25 cellular contexts compared by ENCODE assay signal in the genomic region with DNA sequence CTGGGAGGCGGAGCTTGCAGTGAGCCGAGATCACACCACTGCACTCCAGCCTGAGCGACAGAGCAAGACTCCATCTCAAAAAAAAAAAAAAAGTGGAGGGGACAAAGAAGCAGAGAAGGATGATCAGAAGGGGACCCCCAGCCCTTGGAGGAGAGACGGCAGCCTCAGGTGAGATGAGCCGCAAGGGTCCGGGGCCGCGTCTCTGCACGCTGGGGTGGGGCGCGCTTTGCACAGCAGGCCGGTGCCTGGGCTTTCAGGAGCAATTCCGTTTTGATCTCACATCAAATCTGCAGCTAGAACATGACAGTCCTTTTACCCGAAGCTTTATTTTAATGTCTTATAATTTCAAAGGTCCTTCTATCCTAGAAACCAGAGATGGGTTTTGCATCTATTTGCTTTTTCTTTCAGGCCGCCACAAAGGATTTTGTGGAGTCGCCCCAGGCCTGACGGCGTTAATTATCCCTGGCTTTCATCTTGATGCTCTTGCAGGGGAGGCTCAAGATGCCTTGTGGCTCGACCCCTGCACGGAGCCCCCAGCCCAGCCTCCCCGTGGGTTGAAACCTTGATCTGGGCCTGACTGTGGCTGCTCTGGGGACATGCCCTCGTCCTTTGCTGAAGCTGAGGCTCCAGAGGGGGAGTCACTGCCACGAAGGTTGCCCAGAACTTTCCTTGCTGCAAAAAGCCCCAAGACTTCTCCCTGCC. TPM values are rescaled to one million over a fixed set of nuclear protein-coding genes. Genes with fewer than 3 reads are reported as not detected.
DNase-seq lines count a peak whose midpoint lies in the region; ATAC-seq, FAIRE-seq and TF ChIP-seq lines count a peak whose summit lies in the region.
"Had no signal": no experiment of that assay in that cellular context is flagged by ENCODE, and none has a peak within 500 bp of the region (broad histone marks: within the 10 kb centered on the region; RNA-seq: fewer than 3 reads in every experiment).

No MANE protein-coding gene starts in this region.

- 0 out of 2 replicates have a peak, but pooled peaks cover 13% of the 10 kb centered on the region for H3F3A ChIP-seq in DOHH2 (ENCODE audit: control insufficient read depth, insufficient read depth)

- H3K9me2 ChIP-seq in DOHH2 (replicated peaks; ENCODE audit: control insufficient read depth, low read length) = no peaks in the 10 kb centered on the region

- H3K4me3 ChIP-seq in BLaER1 = peak overlapping the region; percentile 50
- peak overlapping the region; percentile 18; the same call in 1 of the 2 replicates for H3K4me3 ChIP-seq in DOHH2 (ENCODE audit: low read length)
- H3K4me3 ChIP-seq in astrocyte (ENCODE audit: insufficient read depth, low read depth, low read length) = no peak overlapping the region
- no peak overlapping the region for H3K4me3 ChIP-seq in mucosa of descending colon
- no peak overlapping the region for H3K4me3 ChIP-seq in CD8-positive, alpha-beta T cell (ENCODE audit: low read depth, low read length)
- H3K4me3 ChIP-seq: ascending aorta, esophagus muscularis mucosa, lung had no signal

- peak overlapping the region; percentile 16 for H3K27ac Mint-ChIP-seq in astrocyte (ENCODE audit: unreplicated experiment)
- H3K27ac Mint-ChIP-seq in CD8-positive, alpha-beta T cell = no peak overlapping the region
- H3K27ac Mint-ChIP-seq: activated CD8-positive, alpha-beta T cell treated with anti-CD3 and anti-CD28 coated beads, Interleukin-2, amount 10 ng/mL, durations not matched to agents 7 days and 5 days; activated naive CD4-positive, alpha-beta T cell treated with anti-CD3 and anti-CD28 coated beads, Interleukin-2, amount 10 ng/mL, durations not matched to agents 7 days and 5 days had no signal

- H3K27me3 ChIP-seq in BLaER1 (no peaks in the 10 kb centered on the region), DOHH2 (ENCODE audit: control insufficient read depth, low read length) (no peaks in the 10 kb centered on the region), astrocyte (ENCODE audit: insufficient read depth, low read length) (no peaks in the 10 kb centered on the region)
- H3K27me3 ChIP-seq in CD8-positive, alpha-beta T cell (ENCODE audit: insufficient read depth, low read length) = no peaks in the 10 kb centered on the region
- H3K27me3 ChIP-seq: ascending aorta, esophagus muscularis mucosa had no signal

- CTCF ChIA-PET in CD8-positive, alpha-beta T cell (lab: Charles Lee) = interaction anchor here (0.7 kb wide), 1 partner anchor 46 kb away, joined by 4 read pairs; no protein-coding TSS in a partner anchor

- peaks cover 85% of the 10 kb centered on the region for H3K4me1 ChIP-seq in BLaER1
- peaks cover 40% of the 10 kb centered on the region for H3K4me1 ChIP-seq in DOHH2 (ENCODE audit: control insufficient read depth, low read length)
- peaks cover 8% of the 10 kb centered on the region for H3K4me1 ChIP-seq in astrocyte (ENCODE audit: insufficient read depth, low read length)
- H3K4me1 ChIP-seq in mucosa of descending colon (ENCODE audit: low read depth) = no peaks in the 10 kb centered on the region
- no peaks in the 10 kb centered on the region for H3K4me1 ChIP-seq in CD8-positive, alpha-beta T cell (ENCODE audit: insufficient read depth, low read length)
- H3K4me1 ChIP-seq: ascending aorta, esophagus muscularis mucosa had no signal

- H3K79me2 ChIP-seq in DOHH2 (ENCODE audit: control insufficient read depth, low read length) (peaks cover 3% of the 10 kb centered on the region), astrocyte (ENCODE audit: insufficient read depth, low read length) (no peaks in the 10 kb centered on the region)

- H3K9me3 ChIP-seq in BLaER1 (no peaks in the 10 kb centered on the region), DOHH2 (ENCODE audit: control insufficient read depth, insufficient read depth, low read length) (no peaks in the 10 kb centered on the region), astrocyte (ENCODE audit: insufficient read depth, low read depth, low read length) (no peaks in the 10 kb centered on the region), mucosa of descending colon (no peaks in the 10 kb centered on the region)
- H3K9me3 ChIP-seq in CD8-positive, alpha-beta T cell (ENCODE audit: low read length) = no peaks in the 10 kb centered on the region
- H3K9me3 ChIP-seq: ascending aorta, esophagus muscularis mucosa had no signal

- no peaks in the 10 kb centered on the region for H3K27me3 Mint-ChIP-seq in astrocyte (ENCODE audit: low read depth, unreplicated experiment)
- no peaks in the 10 kb centered on the region for H3K27me3 Mint-ChIP-seq in CD8-positive, alpha-beta T cell (ENCODE audit: low read depth)
- H3K27me3 Mint-ChIP-seq: activated naive CD4-positive, alpha-beta T cell treated with anti-CD3 and anti-CD28 coated beads, Interleukin-2, amount 10 ng/mL, durations not matched to agents 7 days and 5 days; activated T-cell treated with anti-CD3 and anti-CD28 coated beads, Interleukin-2, amount 50 U/mL, for 24 hours had no signal

- no peak for FAIRE-seq in astrocyte (lab: Jason Lieb, UNC)
- FAIRE-seq: frontal cortex had no signal

- H4K20me1 ChIP-seq in BLaER1 (peaks cover 28% of the 10 kb centered on the region), DOHH2 (ENCODE audit: control insufficient read depth, insufficient read depth, low read depth, low read length) (no peaks in the 10 kb centered on the region; the same call in 1 of the 2 replicates), astrocyte (ENCODE audit: insufficient read depth, low read length) (peaks cover 10% of the 10 kb centered on the region)

- no peaks in the 10 kb centered on the region for H3K4me1 Mint-ChIP-seq in astrocyte (ENCODE audit: low read depth, unreplicated experiment)
- no peaks in the 10 kb centered on the region for H3K4me1 Mint-ChIP-seq in CD8-positive, alpha-beta T cell (ENCODE audit: low read depth)
- H3K4me1 Mint-ChIP-seq: activated naive CD4-positive, alpha-beta T cell treated with anti-CD3 and anti-CD28 coated beads, Interleukin-2, amount 10 ng/mL, durations not matched to agents 7 days and 5 days had no signal

- peak overlapping the region; percentile 73 for H3K9ac ChIP-seq in BLaER1
- no peak overlapping the region for H3K9ac ChIP-seq in astrocyte (ENCODE audit: low read length)

- H3K27ac ChIP-seq in BLaER1 (peak overlapping the region; percentile 84), DOHH2 (ENCODE audit: low read depth, low read length) (peak overlapping the region; percentile 83), astrocyte (ENCODE audit: low read depth, low read length) (no peak overlapping the region)
- no peak overlapping the region for H3K27ac ChIP-seq in CD8-positive, alpha-beta T cell (ENCODE audit: low read depth, low read length)
- H3K27ac ChIP-seq: ascending aorta, esophagus muscularis mucosa had no signal

- peak overlapping the region; percentile 98 for H3K4me2 ChIP-seq in BLaER1
- H3K4me2 ChIP-seq in DOHH2 (ENCODE audit: low read length) = peak overlapping the region; percentile 46
- H3K4me2 ChIP-seq in astrocyte (ENCODE audit: low read length) = peak overlapping the region; percentile 11

- no peak overlapping the region for H2AFZ ChIP-seq in astrocyte (ENCODE audit: low read depth, low read length)

- intact Hi-C loops in mucosa of descending colon (cut with DNase I, micrococcal nuclease) = no loop called here
- intact Hi-C loops in CD8-positive, alpha-beta T cell (cut with DNase I, micrococcal nuclease) = no loop called here

- H3K36me3 Mint-ChIP-seq in astrocyte (ENCODE audit: low read depth, unreplicated experiment) = peaks cover 32% of the 10 kb centered on the region
- H3K36me3 Mint-ChIP-seq in CD8-positive, alpha-beta T cell = peaks cover 55% of the 10 kb centered on the region

- H3K36me3 ChIP-seq in BLaER1 = peaks cover 29% of the 10 kb centered on the region
- H3K36me3 ChIP-seq in DOHH2 (ENCODE audit: control insufficient read depth, low read length) = peaks cover 38% of the 10 kb centered on the region
- peaks cover 9% of the 10 kb centered on the region for H3K36me3 ChIP-seq in astrocyte (ENCODE audit: insufficient read depth, low read length)
- no peaks in the 10 kb centered on the region for H3K36me3 ChIP-seq in mucosa of descending colon (ENCODE audit: low read depth)
- H3K36me3 ChIP-seq in CD8-positive, alpha-beta T cell (ENCODE audit: insufficient read depth, low read length) = peaks cover 27% of the 10 kb centered on the region

- POLR2A ChIA-PET in CD8-positive, alpha-beta T cell (lab: Charles Lee) = no interaction called here

- no peak for TF ChIP-seq CTCF in DOHH2 (IDR thresholded peaks at IDR 0.05; ENCODE audit: low read depth, low read length, poor library complexity, severe bottlenecking)
- TF ChIP-seq CTCF in astrocyte (IDR thresholded peaks at IDR 0.05; ENCODE audit: insufficient read depth, low read depth, low read length) = no peak
- TF ChIP-seq CTCF in mucosa of descending colon (IDR thresholded peaks at IDR 0.05) = no peak
- no peak for TF ChIP-seq CTCF in CD8-positive, alpha-beta T cell (IDR thresholded peaks at IDR 0.05)

- ATAC-seq in mucosa of descending colon = no peak
- no peak for ATAC-seq in CD8-positive, alpha-beta T cell
- ATAC-seq: activated CD8-positive, alpha-beta T cell treated with anti-CD3 and anti-CD28 coated beads, Interleukin-2, amount 10 ng/mL, durations not matched to agents 7 days and 5 days had no signal

- no peak for DNase-seq in astrocyte (ENCODE audit: low read depth)
- DNase-seq in mucosa of descending colon = peak in 2 of 3 donors; percentile 3 to 38
- DNase-seq in HT-29 (ENCODE audit: low spot score) = no peak
- DNase-seq in CD8-positive, alpha-beta T cell = no peak
- no peak for DNase-seq in DMS53 treated with DMSO at 0.1 percent for 48 hours (lab: John Stamatoyannopoulos, UW; ENCODE audit: unreplicated experiment)
- DNase-seq: activated CD8-positive, alpha-beta T cell treated with anti-CD3 and anti-CD28 coated beads, Interleukin-2, amount 10 ng/mL, durations not matched to agents 7 days and 5 days; activated naive CD4-positive, alpha-beta T cell treated with anti-CD3 and anti-CD28 coated beads, Interleukin-2, amount 10 ng/mL, durations not matched to agents 7 days and 5 days; activated T-cell treated with anti-CD3 and anti-CD28 coated beads, Interleukin-2, amount 50 U/mL, for 24 hours; hippocampal formation; Karpas-422; NCI-H1048; NCI-H510A treated with DMSO at 0.1 percent for 48 hours; NK-92 treated with Interleukin-12 subunit alpha and Interleukin-12 subunit beta, amount 100 ng/mL, for 24 hours; RPMI8226; stimulated activated CD4-positive, alpha-beta T cell treated with anti-CD3 and anti-CD28 coated beads, Interleukin-4, amount 100 ng/mL, for 1 hour; stimulated activated naive CD4-positive, alpha-beta T cell treated with Interleukin-2 at 50 U/mL for 16 hours; SW 1271 had no signal

- H3K9me3 Mint-ChIP-seq in astrocyte (ENCODE audit: unreplicated experiment) = no peaks in the 10 kb centered on the region
- H3K9me3 Mint-ChIP-seq in CD8-positive, alpha-beta T cell = no peaks in the 10 kb centered on the region
- H3K9me3 Mint-ChIP-seq: activated naive CD4-positive, alpha-beta T cell treated with anti-CD3 and anti-CD28 coated beads, Interleukin-2, amount 10 ng/mL, durations not matched to agents 7 days and 5 days; activated T-cell treated with anti-CD3 and anti-CD28 coated beads, Interleukin-2, amount 50 U/mL, for 24 hours had no signal

- no peak overlapping the region for H3K4me3 Mint-ChIP-seq in astrocyte (ENCODE audit: unreplicated experiment)
- no peak overlapping the region for H3K4me3 Mint-ChIP-seq in CD8-positive, alpha-beta T cell
- H3K4me3 Mint-ChIP-seq: activated CD8-positive, alpha-beta T cell treated with anti-CD3 and anti-CD28 coated beads, Interleukin-2, amount 10 ng/mL, durations not matched to agents 7 days and 5 days; activated naive CD4-positive, alpha-beta T cell treated with anti-CD3 and anti-CD28 coated beads, Interleukin-2, amount 10 ng/mL, durations not matched to agents 7 days and 5 days; activated T-cell treated with anti-CD3 and anti-CD28 coated beads, Interleukin-2, amount 50 U/mL, for 24 hours had no signal

RNA-seq across cellular contexts. Expression of a gene that starts 17.3 kb away (rescaled TPM):
- total RNA-seq in astrocyte (0.07 TPM in 1 of 2 replicates, not detected in the other), mucosa of descending colon (under 1 TPM in 1 of 3 donors, not detected in 2; 0.09 TPM)
- total RNA-seq in HT-29 (2014; rRNA removed; shearing (Covaris generic)) = not detected in 2 replicates
- not detected for total RNA-seq in CD8-positive, alpha-beta T cell
- total RNA-seq: activated CD8-positive, alpha-beta T cell treated with anti-CD3 and anti-CD28 coated beads, Interleukin-2, amount 10 ng/mL, durations not matched to agents 7 days and 5 days; Daoy; esophagus muscularis mucosa; lung; pulmonary artery endothelial cell had no signal

RNA-seq across cellular contexts. Expression of a gene that starts 20.0 kb away (rescaled TPM):
- 26.6 and 31.5 TPM in 2 replicates for total RNA-seq in astrocyte
- 10 to 100 TPM; 28.8 to 34.9 (median 32.6) TPM for total RNA-seq in mucosa of descending colon
- 41.9 and 44.2 TPM in 2 replicates for total RNA-seq in HT-29 (2014; rRNA removed; shearing (Covaris generic))
- total RNA-seq in CD8-positive, alpha-beta T cell = 1 to 10 TPM; 7.7 to 8.8 TPM

RNA-seq across cellular contexts. Expression of a gene that starts 35.5 kb away (rescaled TPM):
- total RNA-seq in astrocyte (55.8 and 60.3 TPM in 2 replicates), mucosa of descending colon (100 to 1,000 TPM in 1 of 3 donors, 10 to 100 TPM in 2; 87.0 to 111 (median 91.6) TPM)
- 44.9 and 49.8 TPM in 2 replicates for total RNA-seq in HT-29 (2014; rRNA removed; shearing (Covaris generic))
- total RNA-seq in CD8-positive, alpha-beta T cell = 10 to 100 TPM; 63.6 to 64.2 TPM

RNA-seq across cellular contexts. Expression of a gene that starts 59.3 kb away (rescaled TPM):
- total RNA-seq in astrocyte (13.2 and 16.3 TPM in 2 replicates), mucosa of descending colon (10 to 100 TPM; 13.2 to 16.0 (median 14.4) TPM)
- 57.1 and 65.8 TPM in 2 replicates for total RNA-seq in HT-29 (2014; rRNA removed; shearing (Covaris generic))
- total RNA-seq in CD8-positive, alpha-beta T cell = 10 to 100 TPM; 12.6 to 12.9 TPM

RNA-seq across cellular contexts. Expression of a gene that starts 59.6 kb away (rescaled TPM):
- total RNA-seq in astrocyte (284 and 324 TPM in 2 replicates), mucosa of descending colon (100 to 1,000 TPM; 129 to 197 (median 194) TPM)
- 822 and 933 TPM in 2 replicates for total RNA-seq in HT-29 (2014; rRNA removed; shearing (Covaris generic))
- total RNA-seq in CD8-positive, alpha-beta T cell = 100 to 1,000 TPM; 170 to 179 TPM

Comparison
In these comparisons a context has a peak if more than half of its experiments do, and no peak if none do; other contexts are left out.
1. H3K27ac ChIP-seq: peak in BLaER1 (single experiment) and DOHH2 (single experiment); none in astrocyte (single experiment) and CD8-positive, alpha-beta T cell (single experiment).
2. H3K4me2 ChIP-seq: peak in every context shown above with its lines; median percentile 98 in BLaER1; 46 in DOHH2; 11 in astrocyte.
3. H3K4me3 ChIP-seq: peak in BLaER1 (single experiment) and DOHH2 (single experiment); none in astrocyte (single experiment), mucosa of descending colon (single experiment) and CD8-positive, alpha-beta T cell (single experiment).
4. DNase-seq: peak in mucosa of descending colon (2 of 3); none in astrocyte (single experiment), HT-29 (single experiment), CD8-positive, alpha-beta T cell (0 of 7) and DMS53 treated with DMSO at 0.1 percent for 48 hours (single experiment).